ENCODE assay signal across 1 cellular context in the genomic region with DNA sequence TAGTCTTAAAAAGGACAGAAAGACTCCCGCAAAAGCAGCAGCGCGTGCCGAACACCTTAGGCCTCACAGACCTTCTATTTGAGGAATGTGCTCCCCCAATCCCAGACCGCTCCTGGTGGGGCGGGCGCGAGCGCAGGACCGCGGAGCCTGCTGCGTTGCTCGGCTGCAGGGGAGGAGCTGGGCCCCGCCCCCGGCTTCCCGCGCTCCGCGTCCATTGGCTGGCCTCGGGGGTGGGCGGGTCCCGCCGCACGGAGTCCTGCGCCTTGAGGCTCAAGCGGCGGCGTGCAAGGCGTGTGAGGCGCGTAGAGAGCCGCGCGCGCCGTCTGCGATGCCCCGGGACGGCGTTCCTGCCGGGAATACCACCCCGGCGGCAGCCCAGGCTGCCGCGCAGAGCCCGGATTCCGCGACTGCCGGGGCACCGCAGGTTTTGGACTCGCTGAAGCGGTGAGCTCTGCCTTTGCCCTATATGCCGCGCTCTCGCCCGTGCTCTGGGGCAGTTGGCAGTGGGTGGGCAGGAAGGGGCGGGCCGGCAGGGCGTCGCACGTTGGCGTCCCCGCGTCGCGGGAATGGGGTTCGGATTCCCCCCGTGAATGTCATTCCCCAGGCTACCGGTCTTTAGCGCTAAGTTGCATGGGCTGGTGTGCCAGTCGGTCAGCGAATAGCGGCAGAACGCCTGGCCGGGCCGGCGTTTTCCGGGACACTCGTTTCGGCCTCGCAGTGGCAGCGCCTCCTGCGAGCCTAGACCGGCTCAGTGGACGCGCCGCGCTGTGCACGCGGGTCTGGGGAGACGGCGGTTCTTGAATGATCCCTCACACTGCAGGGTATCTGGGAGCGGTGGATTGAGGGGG.
A peak's percentile ranks its signal among the peaks of the same experiment; 100 is the strongest.
TF ChIP-seq lines count a peak whose summit lies in the region.

No MANE protein-coding gene starts in this region.

TF ChIP-seq in HCT116, 20 proteins besides CTCF, POLR2A, EP300 and RAD21 (continued from another document):
- TF ChIP-seq, protein P1, sequence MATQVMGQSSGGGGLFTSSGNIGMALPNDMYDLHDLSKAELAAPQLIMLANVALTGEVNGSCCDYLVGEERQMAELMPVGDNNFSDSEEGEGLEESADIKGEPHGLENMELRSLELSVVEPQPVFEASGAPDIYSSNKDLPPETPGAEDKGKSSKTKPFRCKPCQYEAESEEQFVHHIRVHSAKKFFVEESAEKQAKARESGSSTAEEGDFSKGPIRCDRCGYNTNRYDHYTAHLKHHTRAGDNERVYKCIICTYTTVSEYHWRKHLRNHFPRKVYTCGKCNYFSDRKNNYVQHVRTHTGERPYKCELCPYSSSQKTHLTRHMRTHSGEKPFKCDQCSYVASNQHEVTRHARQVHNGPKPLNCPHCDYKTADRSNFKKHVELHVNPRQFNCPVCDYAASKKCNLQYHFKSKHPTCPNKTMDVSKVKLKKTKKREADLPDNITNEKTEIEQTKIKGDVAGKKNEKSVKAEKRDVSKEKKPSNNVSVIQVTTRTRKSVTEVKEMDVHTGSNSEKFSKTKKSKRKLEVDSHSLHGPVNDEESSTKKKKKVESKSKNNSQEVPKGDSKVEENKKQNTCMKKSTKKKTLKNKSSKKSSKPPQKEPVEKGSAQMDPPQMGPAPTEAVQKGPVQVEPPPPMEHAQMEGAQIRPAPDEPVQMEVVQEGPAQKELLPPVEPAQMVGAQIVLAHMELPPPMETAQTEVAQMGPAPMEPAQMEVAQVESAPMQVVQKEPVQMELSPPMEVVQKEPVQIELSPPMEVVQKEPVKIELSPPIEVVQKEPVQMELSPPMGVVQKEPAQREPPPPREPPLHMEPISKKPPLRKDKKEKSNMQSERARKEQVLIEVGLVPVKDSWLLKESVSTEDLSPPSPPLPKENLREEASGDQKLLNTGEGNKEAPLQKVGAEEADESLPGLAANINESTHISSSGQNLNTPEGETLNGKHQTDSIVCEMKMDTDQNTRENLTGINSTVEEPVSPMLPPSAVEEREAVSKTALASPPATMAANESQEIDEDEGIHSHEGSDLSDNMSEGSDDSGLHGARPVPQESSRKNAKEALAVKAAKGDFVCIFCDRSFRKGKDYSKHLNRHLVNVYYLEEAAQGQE (IDR thresholded peaks at IDR 0.05; ENCODE audit: low read depth), result no peak
- TF ChIP-seq CBX3 (IDR thresholded peaks at IDR 0.05; ENCODE audit: low read depth), result peak; percentile 88
- TF ChIP-seq MAX (IDR thresholded peaks at IDR 0.05), result peak; percentile 98
- TF ChIP-seq SIN3A (IDR thresholded peaks at IDR 0.05; ENCODE audit: low read depth), result peak; percentile 69
- TF ChIP-seq EGR1 (IDR thresholded peaks at IDR 0.05; ENCODE audit: low read depth), result peak; percentile 73
- peak; percentile 17; the same call in 1 of the 2 replicates for TF ChIP-seq ZFX (IDR thresholded peaks at IDR 0.05)
- no peak for TF ChIP-seq ATF3 (IDR thresholded peaks at IDR 0.05)
